ENCODE assay signal across 27 cellular contexts in the genomic region with DNA sequence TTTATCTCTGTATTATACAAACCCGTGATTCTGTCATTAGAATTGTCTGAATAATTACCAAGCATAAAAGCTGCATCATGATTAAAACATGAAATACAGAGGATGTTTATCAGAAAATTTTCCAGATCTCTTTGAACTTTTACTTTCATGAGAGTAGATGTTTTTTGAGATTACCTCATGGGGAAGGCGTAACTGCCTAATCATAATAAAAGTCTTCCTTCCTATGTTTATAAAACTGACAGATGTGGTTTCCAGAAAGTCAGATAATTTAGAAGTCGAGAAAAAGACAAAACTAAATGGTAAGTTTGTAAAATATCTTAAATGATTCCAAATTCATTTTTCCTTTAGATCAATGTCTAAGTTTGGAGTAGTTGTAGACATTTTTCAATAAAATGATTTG.
"Had no signal": no experiment of that assay in that cellular context is flagged by ENCODE, and none has a peak within 500 bp of the region (broad histone marks: within the 10 kb centered on the region; RNA-seq: fewer than 3 reads in every experiment).

No MANE protein-coding gene starts in this region.

- ATAC-seq: activated CD8-positive, alpha-beta memory T cell treated with anti-CD3 and anti-CD28 coated beads, Interleukin-2, amount 10 ng/mL, durations not matched to agents 7 days and 5 days; activated CD8-positive, alpha-beta T cell treated with anti-CD3 and anti-CD28 coated beads, Interleukin-2, amount 10 ng/mL, durations not matched to agents 7 days and 5 days; activated T-cell treated with anti-CD3 and anti-CD28 coated beads, Interleukin-2, amount 50 U/mL, for 72 hours; esophagus mucosa; left colon; naive thymus-derived CD8-positive, alpha-beta T cell; SK-N-SH treated with all-trans-retinoic acid at 6 μM for 48 hours; T-helper 17 cell had no signal

- H3K79me2 ChIP-seq: hepatocyte, parathyroid adenoma had no signal

- H3K4me3 Mint-ChIP-seq: activated B cell treated with CpG ODN at 0.5 μM for 24 hours; activated CD8-positive, alpha-beta memory T cell treated with anti-CD3 and anti-CD28 coated beads, Interleukin-2, amount 10 ng/mL, durations not matched to agents 7 days and 5 days; activated CD8-positive, alpha-beta T cell treated with anti-CD3 and anti-CD28 coated beads, Interleukin-2, amount 10 ng/mL, durations not matched to agents 7 days and 5 days; activated naive CD8-positive, alpha-beta T cell; activated T-cell treated with anti-CD3 and anti-CD28 coated beads, Interleukin-2, amount 50 U/mL, for 72 hours; brain; naive thymus-derived CD8-positive, alpha-beta T cell; neural crest cell; T-helper 17 cell had no signal

- H3K4me1 ChIP-seq: ascending aorta, parathyroid adenoma, right atrium auricular region, testis, transverse colon had no signal

- H3K4me2 ChIP-seq: hepatocyte had no signal

- H2AFZ ChIP-seq: hepatocyte, parathyroid adenoma had no signal

- H3K9me3 Mint-ChIP-seq: brain, neural crest cell had no signal

- H3K4me1 Mint-ChIP-seq: activated B cell treated with CpG ODN at 0.5 μM for 24 hours; activated CD8-positive, alpha-beta memory T cell treated with anti-CD3 and anti-CD28 coated beads, Interleukin-2, amount 10 ng/mL, durations not matched to agents 7 days and 5 days; brain; naive thymus-derived CD8-positive, alpha-beta T cell; neural crest cell; T-helper 17 cell had no signal

- H3K36me3 Mint-ChIP-seq: activated CD8-positive, alpha-beta memory T cell treated with anti-CD3 and anti-CD28 coated beads, Interleukin-2, amount 10 ng/mL, durations not matched to agents 7 days and 5 days; activated naive CD8-positive, alpha-beta T cell; brain; naive thymus-derived CD8-positive, alpha-beta T cell had no signal

- H3K9me3 ChIP-seq: ascending aorta, right atrium auricular region, spleen, testis, transverse colon had no signal

- H3K27me3 Mint-ChIP-seq: activated B cell treated with CpG ODN at 0.5 μM for 24 hours; activated CD8-positive, alpha-beta memory T cell treated with anti-CD3 and anti-CD28 coated beads, Interleukin-2, amount 10 ng/mL, durations not matched to agents 7 days and 5 days; activated naive CD8-positive, alpha-beta T cell; naive thymus-derived CD8-positive, alpha-beta T cell; T-helper 17 cell had no signal

- H3K27me3 ChIP-seq: ascending aorta, cardiac muscle cell, hepatocyte, right atrium auricular region, spleen, testis, transverse colon had no signal

- H3K36me3 ChIP-seq: ascending aorta, cardiac muscle cell, right atrium auricular region, spleen, transverse colon had no signal

- H3K4me3 ChIP-seq: ascending aorta, cardiac muscle cell, hepatocyte, right atrium auricular region, testis, transverse colon had no signal

- DNase-seq: activated B cell treated with CpG ODN at 0.5 μM for 24 hours; activated CD8-positive, alpha-beta memory T cell treated with anti-CD3 and anti-CD28 coated beads, Interleukin-2, amount 10 ng/mL, durations not matched to agents 7 days and 5 days; activated CD8-positive, alpha-beta T cell treated with anti-CD3 and anti-CD28 coated beads, Interleukin-2, amount 10 ng/mL, durations not matched to agents 7 days and 5 days; activated naive CD4-positive, alpha-beta T cell treated with Interleukin-2 at 50 U/mL for 16 hours; activated T-cell treated with anti-CD3 and anti-CD28 coated beads for 4 hours; activated T-cell treated with anti-CD3 and anti-CD28 coated beads, Interleukin-2, amount 50 U/mL, for 72 hours; cerebellar nuclear complex; cortex of kidney; left colon; naive thymus-derived CD8-positive, alpha-beta T cell; occipital lobe; spleen; stimulated activated naive CD4-positive, alpha-beta T cell treated with Interleukin-2 at 50 U/mL for 16 hours; T-helper 17 cell; T1000; testis; transverse colon had no signal

- H3K27ac Mint-ChIP-seq: activated B cell treated with CpG ODN at 0.5 μM for 24 hours; activated CD8-positive, alpha-beta memory T cell treated with anti-CD3 and anti-CD28 coated beads, Interleukin-2, amount 10 ng/mL, durations not matched to agents 7 days and 5 days; activated CD8-positive, alpha-beta T cell treated with anti-CD3 and anti-CD28 coated beads, Interleukin-2, amount 10 ng/mL, durations not matched to agents 7 days and 5 days; activated naive CD8-positive, alpha-beta T cell; activated T-cell treated with anti-CD3 and anti-CD28 coated beads, Interleukin-2, amount 50 U/mL, for 72 hours; brain; naive thymus-derived CD8-positive, alpha-beta T cell; T-helper 17 cell had no signal

- H3K27ac ChIP-seq: ascending aorta, cardiac muscle cell, hepatocyte, parathyroid adenoma, right atrium auricular region, testis, transverse colon had no signal
